24 cellular contexts compared by ENCODE assay signal in the genomic region with DNA sequence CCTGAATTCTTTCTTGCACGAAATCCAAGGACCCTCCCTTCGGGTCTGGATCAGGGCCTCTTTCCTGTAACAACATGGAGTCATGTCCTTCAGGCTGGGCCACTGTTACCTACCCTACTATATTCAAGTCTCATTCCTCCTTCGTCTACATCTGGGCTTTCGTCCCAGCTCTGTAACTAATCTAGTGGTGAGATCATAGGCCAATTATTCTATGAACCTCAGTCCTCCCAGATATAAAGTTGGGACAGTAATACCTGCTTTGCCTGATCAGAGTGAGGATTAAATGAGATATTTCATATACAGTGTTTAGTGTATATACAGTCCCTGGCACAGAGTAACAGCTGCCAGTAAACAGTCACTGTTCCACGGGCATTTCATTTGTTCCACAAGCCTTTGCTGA. TPM values are rescaled to one million over a fixed set of nuclear protein-coding genes. Genes with fewer than 3 reads are reported as not detected.
"Had no signal": no experiment of that assay in that cellular context is flagged by ENCODE, and none has a peak within 500 bp of the region (broad histone marks: within the 10 kb centered on the region; RNA-seq: fewer than 3 reads in every experiment).

No MANE protein-coding gene starts in this region.

- H3K27ac ChIP-seq: foreskin keratinocyte, left ventricle myocardium inferior, neutrophil, right lobe of liver, stomach, thyroid gland, upper lobe of right lung, VCaP had no signal

- H3K9me3 ChIP-seq: left ventricle myocardium inferior, neutrophil, right lobe of liver, stomach, thyroid gland, upper lobe of right lung had no signal

- H3K4me1 ChIP-seq: left ventricle myocardium inferior, right lobe of liver, stomach, thyroid gland, upper lobe of right lung had no signal

- H3K4me3 ChIP-seq: left ventricle myocardium inferior, lung, right lobe of liver, skin epidermis, stomach, thyroid gland, upper lobe of right lung had no signal

- ATAC-seq: right lobe of liver; stimulated activated memory B cell treated with anti-CD40 and anti-IgM and Interleukin-4, amounts not matched to agents 10 μg/mL and 1 μg/mL and 100 μg/mL, for 72 hours; upper lobe of right lung had no signal

- H3K36me3 ChIP-seq: left ventricle myocardium inferior, neutrophil, right lobe of liver, stomach, thyroid gland, upper lobe of right lung had no signal

- H3K27me3 ChIP-seq: foreskin keratinocyte, neutrophil, right lobe of liver, stomach, thyroid gland, upper lobe of right lung had no signal

- DNase-seq: activated CD4-positive, alpha-beta T cell treated with anti-CD3 and anti-CD28 coated beads for 4 hours; activated CD4-positive, alpha-beta T cell treated with anti-CD3 and anti-CD28 coated beads, Interleukin-2, amount 50 U/mL, for 48 hours; activated CD8-positive, alpha-beta memory T cell treated with anti-CD3 and anti-CD28 coated beads for 24 hours; activated effector memory CD4-positive, alpha-beta T cell treated with Interleukin-2 at 50 U/mL for 16 hours; activated naive CD4-positive, alpha-beta T cell treated with Interleukin-2 at 50 U/mL for 16 hours; anterior cingulate cortex; caudate nucleus; left ventricle myocardium inferior; naive B cell; nephron progenitor cell; right lobe of liver; stimulated activated CD4-positive, alpha-beta T cell treated with anti-CD3 and anti-CD28 coated beads, Interleukin-4, amount 100 ng/mL, for 24 hours; stomach; thyroid gland; upper lobe of right lung had no signal

RNA-seq across cellular contexts. Expression of a gene that starts 48.3 kb away (rescaled TPM):
- total RNA-seq: chondrocyte, left ventricle myocardium inferior, osteocyte, posterior vena cava, right lobe of liver, stomach, upper lobe of right lung had no signal
